ENCODE assay signal across 19 cellular contexts in genomic region chr21:16258834-16259611, GRCh38.
"Had no signal": no experiment of that assay in that cellular context is flagged by ENCODE, and none has a peak within 500 bp of the region (broad histone marks: within the 10 kb centered on the region; RNA-seq: fewer than 3 reads in every experiment).

No MANE protein-coding gene starts in this region.

- DNase-seq: activated T-cell treated with anti-CD3 and anti-CD28 coated beads, Interleukin-2, amount 50 U/mL, for 1 hour; aorta; effector memory CD8-positive, alpha-beta T cell; esophagus squamous epithelium; left ventricle myocardium superior; mammary epithelial cell; midbrain; nucleus accumbens; stimulated activated CD4-positive, alpha-beta T cell treated with anti-CD3 and anti-CD28 coated beads, Interleukin-12 subunit alpha, Interleukin-12 subunit beta, amount 100 ng/mL, for 4 hours; stimulated activated CD4-positive, alpha-beta T cell treated with anti-CD3 and anti-CD28 coated beads, Interleukin-4, amount 100 ng/mL, for 4 hours; stimulated activated naive CD8-positive, alpha-beta T cell treated with anti-CD3 and anti-CD28 coated beads, Interleukin-15, Interleukin-2, amounts not matched to agents 100 U/mL and 50 U/mL, for 24 hours; substantia nigra; T-helper 9 cell; thyroid gland had no signal

- ATAC-seq: activated naive CD4-positive, alpha-beta T cell treated with anti-CD3 and anti-CD28 coated beads, Interleukin-2, amount 50 U/mL, for 72 hours; activated T-helper 17 cell treated with anti-CD3 and anti-CD28 coated beads, Interleukin-2, amount 50 U/mL, for 72 hours; effector memory CD8-positive, alpha-beta T cell; left ventricle myocardium superior; natural killer cell treated with Interleukin-12 subunit alpha and Interleukin-12 subunit beta and Interleukin-15 and Interleukin-18, amount 100 ng/mL, for 72 hours; stimulated activated naive CD8-positive, alpha-beta T cell treated with anti-CD3 and anti-CD28 coated beads, Interleukin-15, Interleukin-2, amounts not matched to agents 100 U/mL and 50 U/mL, for 24 hours; WTC11 had no signal

- H3K4me1 ChIP-seq: esophagus squamous epithelium, parathyroid adenoma had no signal

- H3K27ac ChIP-seq: esophagus squamous epithelium, parathyroid adenoma, thyroid gland had no signal

- H3K9me3 ChIP-seq: esophagus squamous epithelium, thyroid gland had no signal

- H3K9ac ChIP-seq: parathyroid adenoma had no signal

- H2AFZ ChIP-seq: parathyroid adenoma had no signal

- H3K36me3 ChIP-seq: esophagus squamous epithelium, thyroid gland had no signal

- H3K79me2 ChIP-seq: parathyroid adenoma had no signal

- H3K4me3 ChIP-seq: esophagus squamous epithelium, thyroid gland had no signal

- H3K27me3 ChIP-seq: esophagus squamous epithelium, thyroid gland had no signal
